Comparison of ENCODE assay signal across 32 cellular contexts in genomic region chr12:12323118-12323517, GRCh38. TPM values are rescaled to one million over a fixed set of nuclear protein-coding genes. Genes with fewer than 3 reads are reported as not detected.
"Had no signal": no experiment of that assay in that cellular context is flagged by ENCODE, and none has a peak within 500 bp of the region (broad histone marks: within the 10 kb centered on the region; RNA-seq: fewer than 3 reads in every experiment).

No MANE protein-coding gene starts in this region.

- ATAC-seq: activated naive CD8-positive, alpha-beta T cell treated with anti-CD3 and anti-CD28 coated beads, Interleukin-2, amount 50 U/mL, for 24 hours had no signal

- H3K36me3 ChIP-seq: brain microvascular endothelial cell had no signal

- DNase-seq: activated B cell treated with CpG ODN at 0.5 μM for 24 hours; activated CD4-positive, alpha-beta memory T cell treated with anti-CD3 and anti-CD28 coated beads for 36 hours; activated CD4-positive, alpha-beta T cell treated with anti-CD3 and anti-CD28 coated beads for 4 hours; activated CD4-positive, alpha-beta T cell treated with anti-CD3 and anti-CD28 coated beads, Interleukin-2, amount 50 U/mL, for 1 hour; activated CD4-positive, CD25-positive, alpha-beta regulatory T cell treated with anti-CD3 and anti-CD28 coated beads, Interleukin-2, amount 50 U/mL, for 72 hours; activated CD8-positive, alpha-beta memory T cell treated with anti-CD3 and anti-CD28 coated beads, Interleukin-2, amount 50 U/mL, for 4 hours; activated effector memory CD4-positive, alpha-beta T cell treated with Interleukin-2 at 50 U/mL for 16 hours; activated naive CD4-positive, alpha-beta T cell treated with anti-CD3 and anti-CD28 coated beads, Interleukin-2, amount 10 ng/mL, durations not matched to agents 7 days and 5 days; activated naive CD8-positive, alpha-beta T cell treated with anti-CD3 and anti-CD28 coated beads, Interleukin-2, amount 50 U/mL, for 24 hours; activated T-cell treated with anti-CD3 and anti-CD28 coated beads for 4 hours; activated T-cell treated with anti-CD3 and anti-CD28 coated beads, Interleukin-2, amount 50 U/mL, for 48 hours; amniotic stem cell; aorta; brain microvascular endothelial cell; central memory CD4-positive, alpha-beta T cell; NCI-H1092 treated with DMSO at 0.1 percent for 48 hours; NCI-H1417; NCI-H146; NCI-H187; NCI-H2029 treated with DMSO at 0.1 percent for 48 hours; NCI-H2107; NCI-H2171; NCI-H510A; NCI-H748 treated with DMSO at 0.1 percent for 48 hours; NK-92 treated with Interleukin-12 subunit alpha and Interleukin-12 subunit beta, amount 100 ng/mL, for 24 hours; Right ventricle myocardium superior; SW 1271; T-helper 1 cell; T-helper 2 cell; T-helper 9 cell had no signal

- H3K27ac ChIP-seq: brain microvascular endothelial cell, VCaP had no signal

- H3K27me3 ChIP-seq: brain microvascular endothelial cell had no signal

RNA-seq across cellular contexts. Expression of gene MANSC1, which starts 26.9 kb away (rescaled TPM):
- total RNA-seq: OCI-LY7 had no signal
